8 cellular contexts compared by ENCODE assay signal in the genomic region with DNA sequence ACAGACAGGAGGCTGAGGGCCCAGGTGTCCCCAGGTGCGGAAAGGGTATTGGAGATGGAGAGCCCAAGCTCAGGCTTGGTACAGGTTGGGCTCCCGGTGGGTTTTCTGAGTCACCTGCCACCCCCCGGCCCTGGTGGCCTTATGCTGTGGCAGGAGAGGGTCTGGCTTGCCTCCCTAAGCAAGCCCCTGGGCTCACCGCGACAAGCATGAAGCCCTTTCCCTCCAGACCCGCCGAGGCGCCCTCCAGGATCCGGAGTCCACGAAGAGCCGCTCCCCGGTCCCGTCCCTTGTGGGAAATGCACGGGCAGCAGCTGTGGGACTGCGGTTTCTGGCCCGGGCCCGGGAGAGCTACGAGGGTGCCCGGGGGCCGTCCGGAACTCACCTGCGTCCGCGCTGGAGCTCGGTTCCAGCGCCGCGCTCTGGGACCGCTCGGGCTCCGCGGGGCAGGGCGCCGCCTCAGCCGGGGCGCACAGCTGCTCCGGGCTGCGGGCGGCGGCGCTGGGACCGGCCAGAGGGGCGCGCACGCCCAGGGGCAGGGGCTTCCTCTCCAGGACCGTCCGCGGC. TPM values are rescaled to one million over a fixed set of nuclear protein-coding genes. Genes with fewer than 3 reads are reported as not detected.
DNase-seq lines count a peak whose midpoint lies in the region; ATAC-seq and TF ChIP-seq lines count a peak whose summit lies in the region.

No MANE protein-coding gene starts in this region.

- no peak overlapping the region for H2AFZ ChIP-seq in smooth muscle cell (ENCODE audit: low read depth)

- no peaks in the 10 kb centered on the region for H3K79me2 ChIP-seq in smooth muscle cell (ENCODE audit: low read depth)

- WGBS in ectodermal cell, 2 experiments = 6% methylated on average over 48 of the region's 48 CpGs
- WGBS in smooth muscle cell (ENCODE audit: low lambda C conversion rate) = 7% methylated on average over 32 of the region's 48 CpGs

- peaks cover 25% of the 10 kb centered on the region for H3K27me3 ChIP-seq in ectodermal cell (ENCODE audit: control insufficient read depth, insufficient read depth, low read length, poor library complexity, severe bottlenecking)
- peaks cover 6% of the 10 kb centered on the region for H3K27me3 ChIP-seq in smooth muscle cell (ENCODE audit: low read depth)

- DNase-seq in activated CD4-positive, alpha-beta T cell treated with anti-CD3 and anti-CD28 coated beads, Interleukin-2, amount 10 ng/mL, durations not matched to agents 24 days and 14 days = peak; percentile 74
- DNase-seq in activated CD4-positive, alpha-beta T cell treated with anti-CD3 and anti-CD28 coated beads, Interleukin-2, amount 50 U/mL, for 48 hours = no peak
- DNase-seq in smooth muscle cell (lab: John Stamatoyannopoulos, UW; ENCODE audit: unreplicated experiment) (no peak), HPDE6-E6E7 (ENCODE audit: extremely low spot score) (no peak), germinal center (ENCODE audit: low spot score) (no peak)

- H3K36me3 ChIP-seq in ectodermal cell (ENCODE audit: control insufficient read depth, insufficient read depth, low read length) (no peaks in the 10 kb centered on the region), smooth muscle cell (ENCODE audit: low read depth) (no peaks in the 10 kb centered on the region)

- ATAC-seq in HG02610 (IDR thresholded peaks at IDR 0.05; ENCODE audit: unreplicated experiment) = no peak

- no peaks in the 10 kb centered on the region for H4K20me1 ChIP-seq in smooth muscle cell (ENCODE audit: low read depth)

- intact Hi-C loops in activated CD4-positive, alpha-beta T cell treated with anti-CD3 and anti-CD28 coated beads, Interleukin-2, amount 10 ng/mL, durations not matched to agents 24 days and 14 days (cut with micrococcal nuclease) = loop anchor here (2.0 kb wide), 1 partner anchor 17 kb away; a partner anchor contains a TSS

- H3K27ac ChIP-seq in ectodermal cell (ENCODE audit: insufficient read depth, low read depth, low read length, poor library complexity, severe bottlenecking) (no peak overlapping the region), smooth muscle cell (ENCODE audit: low read depth) (no peak overlapping the region)

- H3K4me1 Mint-ChIP-seq in activated CD4-positive, alpha-beta T cell treated with anti-CD3 and anti-CD28 coated beads, Interleukin-2, amount 10 ng/mL, durations not matched to agents 24 days and 14 days = peaks cover 20% of the 10 kb centered on the region
- H3K4me1 Mint-ChIP-seq in IgD-negative memory B cell = peaks cover 8 to 12% (median 10%) of the 10 kb centered on the region in 3 donors

- peak overlapping the region; percentile 74 for H3K4me3 Mint-ChIP-seq in activated CD4-positive, alpha-beta T cell treated with anti-CD3 and anti-CD28 coated beads, Interleukin-2, amount 10 ng/mL, durations not matched to agents 24 days and 14 days
- H3K4me3 Mint-ChIP-seq in IgD-negative memory B cell = peak overlapping the region; percentile 20 to 67 (median 30)

- H3K9me3 Mint-ChIP-seq in activated CD4-positive, alpha-beta T cell treated with anti-CD3 and anti-CD28 coated beads, Interleukin-2, amount 10 ng/mL, durations not matched to agents 24 days and 14 days = no peaks in the 10 kb centered on the region
- no peaks in the 10 kb centered on the region for H3K9me3 Mint-ChIP-seq in IgD-negative memory B cell

- H3K4me2 ChIP-seq in smooth muscle cell = peak overlapping the region; percentile 95

- TF ChIP-seq CTCF in smooth muscle cell (IDR thresholded peaks at IDR 0.05; ENCODE audit: borderline replicate concordance, insufficient read depth, poor library complexity, severe bottlenecking) = no peak

- no peak overlapping the region for H3K27ac Mint-ChIP-seq in activated CD4-positive, alpha-beta T cell treated with anti-CD3 and anti-CD28 coated beads, Interleukin-2, amount 10 ng/mL, durations not matched to agents 24 days and 14 days
- no peak overlapping the region for H3K27ac Mint-ChIP-seq in IgD-negative memory B cell

- no peaks in the 10 kb centered on the region for H3F3A ChIP-seq in smooth muscle cell (ENCODE audit: low read depth)

- no peak overlapping the region for H3K9ac ChIP-seq in smooth muscle cell (ENCODE audit: low read depth)

- H3K4me3 ChIP-seq in ectodermal cell (ENCODE audit: insufficient read depth, low read depth, low read length) (peak overlapping the region; percentile 50), smooth muscle cell (peak overlapping the region; percentile 32)

- peaks cover 5% of the 10 kb centered on the region for H3K36me3 Mint-ChIP-seq in activated CD4-positive, alpha-beta T cell treated with anti-CD3 and anti-CD28 coated beads, Interleukin-2, amount 10 ng/mL, durations not matched to agents 24 days and 14 days (ENCODE audit: low read depth)
- H3K36me3 Mint-ChIP-seq in IgD-negative memory B cell = no peaks in the 10 kb centered on the region

- H3K4me1 ChIP-seq in ectodermal cell (ENCODE audit: control insufficient read depth, insufficient read depth, low read length) (peaks cover 16% of the 10 kb centered on the region), smooth muscle cell (ENCODE audit: low read depth) (peaks cover 8% of the 10 kb centered on the region)

- no peaks in the 10 kb centered on the region for H3K27me3 Mint-ChIP-seq in activated CD4-positive, alpha-beta T cell treated with anti-CD3 and anti-CD28 coated beads, Interleukin-2, amount 10 ng/mL, durations not matched to agents 24 days and 14 days
- H3K27me3 Mint-ChIP-seq in IgD-negative memory B cell = no peaks in the 10 kb centered on the region

- H3K9me3 ChIP-seq in ectodermal cell (ENCODE audit: control insufficient read depth, low read length) (no peaks in the 10 kb centered on the region), smooth muscle cell (replicated peaks; ENCODE audit: low read depth) (no peaks in the 10 kb centered on the region)

RNA-seq across cellular contexts. Expression of a gene that starts 0.8 kb away (rescaled TPM):
- total RNA-seq in activated CD4-positive, alpha-beta T cell treated with anti-CD3 and anti-CD28 coated beads, Interleukin-2, amount 10 ng/mL, durations not matched to agents 24 days and 14 days = 22.8 and 23.8 TPM in 2 replicates
- polyA plus RNA-seq in IgD-negative memory B cell (0.38 TPM), smooth muscle cell (3.9 and 5.0 TPM in 2 replicates)
- 12.2 TPM for polyA plus RNA-seq in ectodermal cell (2013, experiment 1 of 4)
- polyA plus RNA-seq in ectodermal cell (2013, experiment 2 of 4) = 9.6 TPM
- 12.9 TPM for polyA plus RNA-seq in ectodermal cell (2013, experiment 3 of 4)
- polyA plus RNA-seq in ectodermal cell (2013, experiment 4 of 4) = 12.2 TPM
- 1.9 and 2.1 TPM in 2 replicates for total RNA-seq in smooth muscle cell

RNA-seq across cellular contexts. Expression of a gene that starts 7.7 kb away (rescaled TPM):
- 17.1 and 19.1 TPM in 2 replicates for total RNA-seq in activated CD4-positive, alpha-beta T cell treated with anti-CD3 and anti-CD28 coated beads, Interleukin-2, amount 10 ng/mL, durations not matched to agents 24 days and 14 days
- polyA plus RNA-seq in IgD-negative memory B cell (3.0 TPM), smooth muscle cell (22.5 and 23.8 TPM in 2 replicates)
- 0.74 TPM for polyA plus RNA-seq in ectodermal cell (2013, experiment 1 of 4)
- polyA plus RNA-seq in ectodermal cell (2013, experiment 2 of 4) = 0.53 TPM
- polyA plus RNA-seq in ectodermal cell (2013, experiment 3 of 4) = 0.48 TPM
- 0.53 TPM for polyA plus RNA-seq in ectodermal cell (2013, experiment 4 of 4)
- 5.8 and 7.2 TPM in 2 replicates for total RNA-seq in smooth muscle cell

RNA-seq across cellular contexts. Expression of a gene that starts 15.7 kb away (rescaled TPM):
- total RNA-seq in activated CD4-positive, alpha-beta T cell treated with anti-CD3 and anti-CD28 coated beads, Interleukin-2, amount 10 ng/mL, durations not matched to agents 24 days and 14 days = 0.21 TPM in 1 of 2 replicates, not detected in the other
- not detected for polyA plus RNA-seq in IgD-negative memory B cell
- not detected for polyA plus RNA-seq in ectodermal cell (2013, experiment 1 of 4)
- polyA plus RNA-seq in ectodermal cell (2013, experiment 2 of 4) = 0.25 TPM
- not detected for polyA plus RNA-seq in ectodermal cell (2013, experiment 3 of 4)
- not detected for polyA plus RNA-seq in ectodermal cell (2013, experiment 4 of 4)
- not detected in 2 replicates for total RNA-seq in smooth muscle cell
- polyA plus RNA-seq in smooth muscle cell = 0.30 and 0.78 TPM in 2 replicates

RNA-seq across cellular contexts. Expression of a gene that starts 17.2 kb away (rescaled TPM):
- 49.7 and 50.1 TPM in 2 replicates for total RNA-seq in activated CD4-positive, alpha-beta T cell treated with anti-CD3 and anti-CD28 coated beads, Interleukin-2, amount 10 ng/mL, durations not matched to agents 24 days and 14 days
- polyA plus RNA-seq in IgD-negative memory B cell (27.5 TPM), smooth muscle cell (97.1 and 109 TPM in 2 replicates)
- polyA plus RNA-seq in ectodermal cell (2013, experiment 1 of 4) = 50.1 TPM
- polyA plus RNA-seq in ectodermal cell (2013, experiment 2 of 4) = 47.3 TPM
- polyA plus RNA-seq in ectodermal cell (2013, experiment 3 of 4) = 39.0 TPM
- polyA plus RNA-seq in ectodermal cell (2013, experiment 4 of 4) = 42.2 TPM
- 62.9 and 70.9 TPM in 2 replicates for total RNA-seq in smooth muscle cell

RNA-seq across cellular contexts. Expression of a gene that starts 23.6 kb away (rescaled TPM):
- 58.1 and 59.4 TPM in 2 replicates for total RNA-seq in activated CD4-positive, alpha-beta T cell treated with anti-CD3 and anti-CD28 coated beads, Interleukin-2, amount 10 ng/mL, durations not matched to agents 24 days and 14 days
- polyA plus RNA-seq in IgD-negative memory B cell (2.0 TPM), smooth muscle cell (19.3 and 38.8 TPM in 2 replicates)
- polyA plus RNA-seq in ectodermal cell (2013, experiment 1 of 4) = 38.1 TPM
- polyA plus RNA-seq in ectodermal cell (2013, experiment 2 of 4) = 31.3 TPM
- polyA plus RNA-seq in ectodermal cell (2013, experiment 3 of 4) = 36.4 TPM
- polyA plus RNA-seq in ectodermal cell (2013, experiment 4 of 4) = 36.7 TPM
- total RNA-seq in smooth muscle cell = 5.9 and 9.9 TPM in 2 replicates
